Comparison of ENCODE assay signal across 11 cellular contexts in genomic region chr14:51368721-51369163, GRCh38.
DNase-seq lines count a peak whose midpoint lies in the region; ATAC-seq and TF ChIP-seq lines count a peak whose summit lies in the region.
"Had no signal": no experiment of that assay in that cellular context is flagged by ENCODE, and none has a peak within 500 bp of the region (broad histone marks: within the 10 kb centered on the region; RNA-seq: fewer than 3 reads in every experiment).

No MANE protein-coding gene starts in this region.

- no peaks in the 10 kb centered on the region for H3K4me1 Mint-ChIP-seq in activated CD8-positive, alpha-beta T cell treated with anti-CD3 and anti-CD28 coated beads for 36 hours (ENCODE audit: low read depth)
- H3K4me1 Mint-ChIP-seq in endothelial cell (ENCODE audit: unreplicated experiment), result no peaks in the 10 kb centered on the region

- CTCF ChIA-PET in activated CD8-positive, alpha-beta T cell treated with anti-CD3 and anti-CD28 coated beads for 36 hours (lab: Charles Lee), result interaction anchor here (1.5 to 1.6 kb wide), 2 partner anchors 10 to 284 kb away, joined by 4 to 6 read pairs; no protein-coding TSS in a partner anchor

- POLR2A ChIA-PET in activated CD8-positive, alpha-beta T cell treated with anti-CD3 and anti-CD28 coated beads for 36 hours (lab: Charles Lee), result interaction anchor here (0.6 kb wide), 1 partner anchor 14 kb away, joined by 3 read pairs; no protein-coding TSS in a partner anchor

- TF ChIP-seq CTCF in gastrocnemius medialis (IDR thresholded peaks at IDR 0.05 in 4 of 5, conservative IDR thresholded peaks at IDR 0.05 in 1 of 5) (no peak), endothelial cell (IDR thresholded peaks at IDR 0.05; ENCODE audit: unreplicated experiment) (no peak)
- no peak for TF ChIP-seq CTCF in activated CD8-positive, alpha-beta T cell treated with anti-CD3 and anti-CD28 coated beads for 36 hours (IDR thresholded peaks at IDR 0.05)

- H3K9me3 Mint-ChIP-seq in activated CD8-positive, alpha-beta T cell treated with anti-CD3 and anti-CD28 coated beads for 36 hours, result no peaks in the 10 kb centered on the region
- no peaks in the 10 kb centered on the region for H3K9me3 Mint-ChIP-seq in endothelial cell (ENCODE audit: unreplicated experiment)

- ATAC-seq in gastrocnemius medialis (peak; percentile 69 to 82), HG03045 (IDR thresholded peaks at IDR 0.05; ENCODE audit: unreplicated experiment) (no peak)
- no peak for ATAC-seq in activated CD8-positive, alpha-beta T cell treated with anti-CD3 and anti-CD28 coated beads for 36 hours

- H3K9me3 ChIP-seq in adipocyte (ENCODE audit: control insufficient read depth, low read length) (no peaks in the 10 kb centered on the region), gastrocnemius medialis (no peaks in the 10 kb centered on the region)
- H3K9me3 ChIP-seq: thyroid gland had no signal

- TF ChIP-seq POLR2A in gastrocnemius medialis (IDR thresholded peaks at IDR 0.05), result no peak

- H3K27me3 ChIP-seq in adipocyte (replicated peaks; ENCODE audit: control insufficient read depth, insufficient read depth, low read length), result no peaks in the 10 kb centered on the region
- no peaks in the 10 kb centered on the region for H3K27me3 ChIP-seq in gastrocnemius medialis
- H3K27me3 ChIP-seq: thyroid gland had no signal

- in situ Hi-C loops in gastrocnemius medialis (cut with MboI; ENCODE audit: low sequenced_read_pairs in 4 of 4), result no loop called here

- peak overlapping the region; percentile 71 for H3K4me3 ChIP-seq in adipocyte (ENCODE audit: low read length)
- no peak overlapping the region for H3K4me3 ChIP-seq in gastrocnemius medialis
- H3K4me3 ChIP-seq: thyroid gland had no signal

- H3K27ac Mint-ChIP-seq in activated CD8-positive, alpha-beta T cell treated with anti-CD3 and anti-CD28 coated beads for 36 hours, result no peak overlapping the region
- H3K27ac Mint-ChIP-seq in endothelial cell (ENCODE audit: unreplicated experiment), result no peak overlapping the region

- H3K4me3 Mint-ChIP-seq in activated CD8-positive, alpha-beta T cell treated with anti-CD3 and anti-CD28 coated beads for 36 hours, result no peak overlapping the region
- no peak overlapping the region for H3K4me3 Mint-ChIP-seq in endothelial cell (ENCODE audit: unreplicated experiment)

- H3K4me1 ChIP-seq in adipocyte (ENCODE audit: control insufficient read depth, insufficient read depth, low read length) (peaks cover 41% of the 10 kb centered on the region), gastrocnemius medialis (peaks cover 0 to 8% of the 10 kb centered on the region in 2 donors)

- H3K36me3 ChIP-seq in adipocyte (ENCODE audit: control insufficient read depth, insufficient read depth, low read length, severe bottlenecking) (no peaks in the 10 kb centered on the region), gastrocnemius medialis (no peaks in the 10 kb centered on the region)
- H3K36me3 ChIP-seq: thyroid gland had no signal

- intact Hi-C loops in gastrocnemius medialis (cut with DNase I; ENCODE audit: low total_unique reads), result no loop called here
- intact Hi-C loops in activated CD8-positive, alpha-beta T cell treated with anti-CD3 and anti-CD28 coated beads for 36 hours (cut with micrococcal nuclease), result no loop called here

- H3K36me3 Mint-ChIP-seq in activated CD8-positive, alpha-beta T cell treated with anti-CD3 and anti-CD28 coated beads for 36 hours (ENCODE audit: low read depth), result no peaks in the 10 kb centered on the region
- no peaks in the 10 kb centered on the region for H3K36me3 Mint-ChIP-seq in endothelial cell (ENCODE audit: low read depth, unreplicated experiment)

- peak overlapping the region in 1 of 4 donors; percentile 37 for H3K27ac ChIP-seq in gastrocnemius medialis
- H3K27ac ChIP-seq: thyroid gland had no signal

- peaks cover 8% of the 10 kb centered on the region for H3K27me3 Mint-ChIP-seq in activated CD8-positive, alpha-beta T cell treated with anti-CD3 and anti-CD28 coated beads for 36 hours
- H3K27me3 Mint-ChIP-seq in endothelial cell (ENCODE audit: unreplicated experiment), result peaks cover 1% of the 10 kb centered on the region

- DNase-seq in EH (ENCODE audit: low read depth) (peak; percentile 97), adipocyte (ENCODE audit: low read depth) (peak; percentile 95), foreskin melanocyte (peak; percentile 35), gastrocnemius medialis (peak in 1 of 2 donors; percentile 30), germinal center (ENCODE audit: low spot score) (no peak), endothelial cell (ENCODE audit: low spot score) (no peak)
- no peak for DNase-seq in activated CD8-positive, alpha-beta T cell treated with anti-CD3 and anti-CD28 coated beads for 36 hours
- DNase-seq: NCI-H1105, T-helper 9 cell, thyroid gland had no signal

- H3K9ac ChIP-seq in adipocyte (ENCODE audit: low read length), result peak overlapping the region; percentile 76

Comparison
In these comparisons a context has a peak if more than half of its experiments do, and no peak if none do; other contexts are left out.
1. DNase-seq: peak in EH (single experiment), adipocyte (single experiment) and foreskin melanocyte (single experiment); none in germinal center (single experiment), activated CD8-positive, alpha-beta T cell treated with anti-CD3 and anti-CD28 coated beads for 36 hours (single experiment) and endothelial cell (single experiment).
2. ATAC-seq: peak in gastrocnemius medialis (2 of 2); none in activated CD8-positive, alpha-beta T cell treated with anti-CD3 and anti-CD28 coated beads for 36 hours (single experiment) and HG03045 (single experiment).